ENCODE assay signal across 9 cellular contexts in genomic region chr11:74742070-74742469, GRCh38. TPM values are rescaled to one million over a fixed set of nuclear protein-coding genes. Genes with fewer than 3 reads are reported as not detected.
"Had no signal": no experiment of that assay in that cellular context is flagged by ENCODE, and none has a peak within 500 bp of the region (broad histone marks: within the 10 kb centered on the region; RNA-seq: fewer than 3 reads in every experiment).

No MANE protein-coding gene starts in this region.

- FAIRE-seq: H1, H54 had no signal

- DNase-seq: H9, HCEC 1CT, IMR-90 had no signal

- H3K9ac ChIP-seq: KMS-11 had no signal

- H2AFZ ChIP-seq: GM23338 had no signal

- H3K27ac Mint-ChIP-seq: GM23338, H9 had no signal

- ATAC-seq: GM23338 had no signal

- H3K27ac ChIP-seq: HL-60, KMS-11 had no signal

- H3K4me2 ChIP-seq: GM23338, KMS-11 had no signal

- H3K4me3 Mint-ChIP-seq: GM23338, H9 had no signal

- H3K4me3 ChIP-seq: GM23338 had no signal

RNA-seq across cellular contexts. Expression of gene CHRDL2, which starts 10.8 kb away (rescaled TPM):
- total RNA-seq: HT1080, IMR-90 had no signal
- polyA plus RNA-seq: GM23338 had no signal
